ENCODE assay signal across 8 cellular contexts in genomic region chr13:60268203-60268555, GRCh38.
DNase-seq lines count a peak whose midpoint lies in the region; TF ChIP-seq lines count a peak whose summit lies in the region.
"Had no signal": no experiment of that assay in that cellular context is flagged by ENCODE, and none has a peak within 500 bp of the region (broad histone marks: within the 10 kb centered on the region; RNA-seq: fewer than 3 reads in every experiment).

No MANE protein-coding gene starts in this region.

- 51% methylated on average over 8 of the region's 8 CpGs for WGBS in liver
- 27 to 38% methylated on average over 8 of the region's 8 CpGs for WGBS in testis, 2 donors

- H3K27ac ChIP-seq in HL-60 (replicated peaks), result no peak overlapping the region
- H3K27ac ChIP-seq in brain microvascular endothelial cell, result no peak overlapping the region
- no peak overlapping the region for H3K27ac ChIP-seq in liver (ENCODE audit: low read depth in 1 of 2, low read length in 2 of 2)
- no peak overlapping the region for H3K27ac ChIP-seq in testis

- no peak for TF ChIP-seq POLR2A in testis (IDR thresholded peaks at IDR 0.05)

- H3K27me3 ChIP-seq in HL-60 (ENCODE audit: insufficient read depth, poor library complexity, severe bottlenecking), result no peaks in the 10 kb centered on the region
- H3K27me3 ChIP-seq in brain microvascular endothelial cell (replicated peaks), result no peaks in the 10 kb centered on the region
- peaks cover 0 to 5% (median 1%) of the 10 kb centered on the region in 4 donors for H3K27me3 ChIP-seq in liver (ENCODE audit: control insufficient read depth in 4 of 4, insufficient read depth in 4 of 4, low read length in 3 of 4)
- no peaks in the 10 kb centered on the region for H3K27me3 ChIP-seq in testis

- H3K4me1 ChIP-seq in liver (ENCODE audit: control insufficient read depth in 4 of 4, insufficient read depth in 4 of 4, low read length in 3 of 4) (peaks cover 0 to 3% (median 0%) of the 10 kb centered on the region in 4 donors), testis (no peaks in the 10 kb centered on the region)

- intact Hi-C loops in testis (cut with DNase I; ENCODE audit: low total_unique reads), result no loop called here

- no peak overlapping the region for H3K9ac ChIP-seq in liver (ENCODE audit: low read depth in 1 of 2, low read length in 2 of 2)

- in situ Hi-C loops in brain microvascular endothelial cell (cut with HindIII; ENCODE audit: low pct_ligation_motif_present, low sequenced_read_pairs), result no loop called here

- H3K36me3 ChIP-seq in brain microvascular endothelial cell (replicated peaks) (no peaks in the 10 kb centered on the region), liver (ENCODE audit: control insufficient read depth in 4 of 4, insufficient read depth in 3 of 4, low read depth in 1 of 4, low read length in 3 of 4) (no peaks in the 10 kb centered on the region), testis (ENCODE audit: low read depth, missing control alignments) (no peaks in the 10 kb centered on the region)

- H3K4me3 ChIP-seq in HL-60 (replicated peaks; ENCODE audit: insufficient read depth, low read length) (peak overlapping the region; percentile 38), brain microvascular endothelial cell (ENCODE audit: low read depth, low read length) (peak overlapping the region; percentile 54), liver (ENCODE audit: low read depth in 1 of 3, low read length in 3 of 3) (peak overlapping the region in 2 of 3 donors; percentile 31 to 59), testis (peak overlapping the region; percentile 24 to 48)

- no peak for TF ChIP-seq RAD21 in liver (IDR thresholded peaks at IDR 0.05)

- H3K9me3 ChIP-seq in liver (ENCODE audit: control insufficient read depth in 4 of 4, low read length in 3 of 4) (peaks cover 0 to 3% (median 1%) of the 10 kb centered on the region in 4 donors), testis (no peaks in the 10 kb centered on the region)

- DNase-seq in HL-60 (ENCODE audit: low read depth in 1 of 2, low spot score in 1 of 2) (no peak), brain microvascular endothelial cell (no peak), testis (no peak), activated gamma-delta T cell treated with Interleukin-2 at 50 U/mL for 16 hours (no peak), hepatic stellate cell (ENCODE audit: low spot score) (no peak)
- DNase-seq in stimulated activated CD4-positive, alpha-beta T cell treated with anti-CD3 and anti-CD28 coated beads, Interleukin-12 subunit alpha, Interleukin-12 subunit beta, amount 100 ng/mL, for 4 hours, result no peak
- DNase-seq: activated naive CD4-positive, alpha-beta T cell had no signal

- TF ChIP-seq CTCF in HL-60 (IDR thresholded peaks at IDR 0.05; ENCODE audit: insufficient read depth, low read length) (no peak), brain microvascular endothelial cell (IDR thresholded peaks at IDR 0.05; ENCODE audit: low read depth, low read length, missing control alignments) (no peak), liver (IDR thresholded peaks at IDR 0.05; ENCODE audit: low read depth, low read length, missing input control) (no peak), testis (IDR thresholded peaks at IDR 0.05) (no peak)

TF ChIP-seq in liver, 16 proteins besides CTCF, POLR2A, EP300 and RAD21:
- no peak for TF ChIP-seq FOXA2 (IDR thresholded peaks at IDR 0.05)
- TF ChIP-seq HNF4A (conservative IDR thresholded peaks at IDR 0.05), result no peak
- no peak for TF ChIP-seq NR2F2 (IDR thresholded peaks at IDR 0.05)
- no peak for TF ChIP-seq YY1 (IDR thresholded peaks at IDR 0.05)
- TF ChIP-seq RXRA (IDR thresholded peaks at IDR 0.05), result no peak
- TF ChIP-seq FOXA1 (IDR thresholded peaks at IDR 0.05), result no peak
- TF ChIP-seq, protein P1, sequence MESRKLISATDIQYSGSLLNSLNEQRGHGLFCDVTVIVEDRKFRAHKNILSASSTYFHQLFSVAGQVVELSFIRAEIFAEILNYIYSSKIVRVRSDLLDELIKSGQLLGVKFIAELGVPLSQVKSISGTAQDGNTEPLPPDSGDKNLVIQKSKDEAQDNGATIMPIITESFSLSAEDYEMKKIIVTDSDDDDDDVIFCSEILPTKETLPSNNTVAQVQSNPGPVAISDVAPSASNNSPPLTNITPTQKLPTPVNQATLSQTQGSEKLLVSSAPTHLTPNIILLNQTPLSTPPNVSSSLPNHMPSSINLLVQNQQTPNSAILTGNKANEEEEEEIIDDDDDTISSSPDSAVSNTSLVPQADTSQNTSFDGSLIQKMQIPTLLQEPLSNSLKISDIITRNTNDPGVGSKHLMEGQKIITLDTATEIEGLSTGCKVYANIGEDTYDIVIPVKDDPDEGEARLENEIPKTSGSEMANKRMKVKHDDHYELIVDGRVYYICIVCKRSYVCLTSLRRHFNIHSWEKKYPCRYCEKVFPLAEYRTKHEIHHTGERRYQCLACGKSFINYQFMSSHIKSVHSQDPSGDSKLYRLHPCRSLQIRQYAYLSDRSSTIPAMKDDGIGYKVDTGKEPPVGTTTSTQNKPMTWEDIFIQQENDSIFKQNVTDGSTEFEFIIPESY (IDR thresholded peaks at IDR 0.05), result no peak
- TF ChIP-seq EGR1 (IDR thresholded peaks at IDR 0.05; ENCODE audit: low read depth in 2 of 2), result no peak
- no peak for TF ChIP-seq SP1 (IDR thresholded peaks at IDR 0.05)
- TF ChIP-seq, protein P2, sequence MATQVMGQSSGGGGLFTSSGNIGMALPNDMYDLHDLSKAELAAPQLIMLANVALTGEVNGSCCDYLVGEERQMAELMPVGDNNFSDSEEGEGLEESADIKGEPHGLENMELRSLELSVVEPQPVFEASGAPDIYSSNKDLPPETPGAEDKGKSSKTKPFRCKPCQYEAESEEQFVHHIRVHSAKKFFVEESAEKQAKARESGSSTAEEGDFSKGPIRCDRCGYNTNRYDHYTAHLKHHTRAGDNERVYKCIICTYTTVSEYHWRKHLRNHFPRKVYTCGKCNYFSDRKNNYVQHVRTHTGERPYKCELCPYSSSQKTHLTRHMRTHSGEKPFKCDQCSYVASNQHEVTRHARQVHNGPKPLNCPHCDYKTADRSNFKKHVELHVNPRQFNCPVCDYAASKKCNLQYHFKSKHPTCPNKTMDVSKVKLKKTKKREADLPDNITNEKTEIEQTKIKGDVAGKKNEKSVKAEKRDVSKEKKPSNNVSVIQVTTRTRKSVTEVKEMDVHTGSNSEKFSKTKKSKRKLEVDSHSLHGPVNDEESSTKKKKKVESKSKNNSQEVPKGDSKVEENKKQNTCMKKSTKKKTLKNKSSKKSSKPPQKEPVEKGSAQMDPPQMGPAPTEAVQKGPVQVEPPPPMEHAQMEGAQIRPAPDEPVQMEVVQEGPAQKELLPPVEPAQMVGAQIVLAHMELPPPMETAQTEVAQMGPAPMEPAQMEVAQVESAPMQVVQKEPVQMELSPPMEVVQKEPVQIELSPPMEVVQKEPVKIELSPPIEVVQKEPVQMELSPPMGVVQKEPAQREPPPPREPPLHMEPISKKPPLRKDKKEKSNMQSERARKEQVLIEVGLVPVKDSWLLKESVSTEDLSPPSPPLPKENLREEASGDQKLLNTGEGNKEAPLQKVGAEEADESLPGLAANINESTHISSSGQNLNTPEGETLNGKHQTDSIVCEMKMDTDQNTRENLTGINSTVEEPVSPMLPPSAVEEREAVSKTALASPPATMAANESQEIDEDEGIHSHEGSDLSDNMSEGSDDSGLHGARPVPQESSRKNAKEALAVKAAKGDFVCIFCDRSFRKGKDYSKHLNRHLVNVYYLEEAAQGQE (IDR thresholded peaks at IDR 0.05), result no peak
- no peak for TF ChIP-seq TAF1 (conservative IDR thresholded peaks at IDR 0.05)
- TF ChIP-seq HNF4G (IDR thresholded peaks at IDR 0.05), result no peak
- TF ChIP-seq GABPA (IDR thresholded peaks at IDR 0.05 in 1 of 2, conservative IDR thresholded peaks at IDR 0.05 in 1 of 2), result no peak
- TF ChIP-seq, protein P3, sequence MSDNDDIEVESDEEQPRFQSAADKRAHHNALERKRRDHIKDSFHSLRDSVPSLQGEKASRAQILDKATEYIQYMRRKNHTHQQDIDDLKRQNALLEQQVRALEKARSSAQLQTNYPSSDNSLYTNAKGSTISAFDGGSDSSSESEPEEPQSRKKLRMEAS (IDR thresholded peaks at IDR 0.05), result no peak
TF ChIP-seq in liver: peak in this region for 0.
